In the genomic region with DNA sequence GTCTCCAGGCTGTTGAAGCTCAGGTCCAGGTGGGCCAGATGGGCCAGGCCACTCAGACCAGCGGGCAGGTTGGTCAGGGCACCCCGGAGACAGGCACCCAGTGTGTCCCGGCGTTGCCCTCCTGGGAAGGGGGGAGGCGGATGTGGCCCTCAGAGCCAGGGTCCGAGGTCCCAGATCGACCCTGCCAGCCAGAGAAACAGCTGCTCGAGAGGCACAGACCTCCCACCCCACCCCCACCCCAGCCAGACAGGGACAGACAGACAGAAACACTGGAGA, we compare ENCODE assay signal across 1 cellular context.
TF ChIP-seq lines count a peak whose summit lies in the region.

No MANE protein-coding gene starts in this region.

TF ChIP-seq in HEK293, 187 proteins besides CTCF, POLR2A, EP300 and RAD21 (continued from another document):
- TF ChIP-seq KLF16 (tag by site-specific recombination; IDR thresholded peaks at IDR 0.05): no peak
- no peak for TF ChIP-seq GLIS2 (tag by site-specific recombination; IDR thresholded peaks at IDR 0.05)
- TF ChIP-seq WT1 (tag by site-specific recombination; IDR thresholded peaks at IDR 0.05): no peak
- TF ChIP-seq ZBTB20 (tag by site-specific recombination; IDR thresholded peaks at IDR 0.05): no peak
- TF ChIP-seq ZNF777 (tag by site-specific recombination; IDR thresholded peaks at IDR 0.05; ENCODE audit: borderline replicate concordance): no peak
- TF ChIP-seq ZNF24 (tag by site-specific recombination; IDR thresholded peaks at IDR 0.05): no peak
- TF ChIP-seq GLI4 (tag by site-specific recombination; IDR thresholded peaks at IDR 0.05): no peak
- no peak for TF ChIP-seq YY2 (tag by site-specific recombination; IDR thresholded peaks at IDR 0.05)
- TF ChIP-seq ZNF114 (tag by site-specific recombination; IDR thresholded peaks at IDR 0.05): no peak
- TF ChIP-seq ZNF658 (tag by site-specific recombination; IDR thresholded peaks at IDR 0.05): no peak
- TF ChIP-seq ZNF184 (tag by site-specific recombination; IDR thresholded peaks at IDR 0.05): no peak
- TF ChIP-seq, protein P1, sequence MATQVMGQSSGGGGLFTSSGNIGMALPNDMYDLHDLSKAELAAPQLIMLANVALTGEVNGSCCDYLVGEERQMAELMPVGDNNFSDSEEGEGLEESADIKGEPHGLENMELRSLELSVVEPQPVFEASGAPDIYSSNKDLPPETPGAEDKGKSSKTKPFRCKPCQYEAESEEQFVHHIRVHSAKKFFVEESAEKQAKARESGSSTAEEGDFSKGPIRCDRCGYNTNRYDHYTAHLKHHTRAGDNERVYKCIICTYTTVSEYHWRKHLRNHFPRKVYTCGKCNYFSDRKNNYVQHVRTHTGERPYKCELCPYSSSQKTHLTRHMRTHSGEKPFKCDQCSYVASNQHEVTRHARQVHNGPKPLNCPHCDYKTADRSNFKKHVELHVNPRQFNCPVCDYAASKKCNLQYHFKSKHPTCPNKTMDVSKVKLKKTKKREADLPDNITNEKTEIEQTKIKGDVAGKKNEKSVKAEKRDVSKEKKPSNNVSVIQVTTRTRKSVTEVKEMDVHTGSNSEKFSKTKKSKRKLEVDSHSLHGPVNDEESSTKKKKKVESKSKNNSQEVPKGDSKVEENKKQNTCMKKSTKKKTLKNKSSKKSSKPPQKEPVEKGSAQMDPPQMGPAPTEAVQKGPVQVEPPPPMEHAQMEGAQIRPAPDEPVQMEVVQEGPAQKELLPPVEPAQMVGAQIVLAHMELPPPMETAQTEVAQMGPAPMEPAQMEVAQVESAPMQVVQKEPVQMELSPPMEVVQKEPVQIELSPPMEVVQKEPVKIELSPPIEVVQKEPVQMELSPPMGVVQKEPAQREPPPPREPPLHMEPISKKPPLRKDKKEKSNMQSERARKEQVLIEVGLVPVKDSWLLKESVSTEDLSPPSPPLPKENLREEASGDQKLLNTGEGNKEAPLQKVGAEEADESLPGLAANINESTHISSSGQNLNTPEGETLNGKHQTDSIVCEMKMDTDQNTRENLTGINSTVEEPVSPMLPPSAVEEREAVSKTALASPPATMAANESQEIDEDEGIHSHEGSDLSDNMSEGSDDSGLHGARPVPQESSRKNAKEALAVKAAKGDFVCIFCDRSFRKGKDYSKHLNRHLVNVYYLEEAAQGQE (tag by site-specific recombination; IDR thresholded peaks at IDR 0.05): no peak
- TF ChIP-seq, protein P2, sequence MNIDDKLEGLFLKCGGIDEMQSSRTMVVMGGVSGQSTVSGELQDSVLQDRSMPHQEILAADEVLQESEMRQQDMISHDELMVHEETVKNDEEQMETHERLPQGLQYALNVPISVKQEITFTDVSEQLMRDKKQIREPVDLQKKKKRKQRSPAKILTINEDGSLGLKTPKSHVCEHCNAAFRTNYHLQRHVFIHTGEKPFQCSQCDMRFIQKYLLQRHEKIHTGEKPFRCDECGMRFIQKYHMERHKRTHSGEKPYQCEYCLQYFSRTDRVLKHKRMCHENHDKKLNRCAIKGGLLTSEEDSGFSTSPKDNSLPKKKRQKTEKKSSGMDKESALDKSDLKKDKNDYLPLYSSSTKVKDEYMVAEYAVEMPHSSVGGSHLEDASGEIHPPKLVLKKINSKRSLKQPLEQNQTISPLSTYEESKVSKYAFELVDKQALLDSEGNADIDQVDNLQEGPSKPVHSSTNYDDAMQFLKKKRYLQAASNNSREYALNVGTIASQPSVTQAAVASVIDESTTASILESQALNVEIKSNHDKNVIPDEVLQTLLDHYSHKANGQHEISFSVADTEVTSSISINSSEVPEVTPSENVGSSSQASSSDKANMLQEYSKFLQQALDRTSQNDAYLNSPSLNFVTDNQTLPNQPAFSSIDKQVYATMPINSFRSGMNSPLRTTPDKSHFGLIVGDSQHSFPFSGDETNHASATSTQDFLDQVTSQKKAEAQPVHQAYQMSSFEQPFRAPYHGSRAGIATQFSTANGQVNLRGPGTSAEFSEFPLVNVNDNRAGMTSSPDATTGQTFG (tag by site-specific recombination; IDR thresholded peaks at IDR 0.05; ENCODE audit: borderline replicate concordance): no peak
- TF ChIP-seq, protein P3, sequence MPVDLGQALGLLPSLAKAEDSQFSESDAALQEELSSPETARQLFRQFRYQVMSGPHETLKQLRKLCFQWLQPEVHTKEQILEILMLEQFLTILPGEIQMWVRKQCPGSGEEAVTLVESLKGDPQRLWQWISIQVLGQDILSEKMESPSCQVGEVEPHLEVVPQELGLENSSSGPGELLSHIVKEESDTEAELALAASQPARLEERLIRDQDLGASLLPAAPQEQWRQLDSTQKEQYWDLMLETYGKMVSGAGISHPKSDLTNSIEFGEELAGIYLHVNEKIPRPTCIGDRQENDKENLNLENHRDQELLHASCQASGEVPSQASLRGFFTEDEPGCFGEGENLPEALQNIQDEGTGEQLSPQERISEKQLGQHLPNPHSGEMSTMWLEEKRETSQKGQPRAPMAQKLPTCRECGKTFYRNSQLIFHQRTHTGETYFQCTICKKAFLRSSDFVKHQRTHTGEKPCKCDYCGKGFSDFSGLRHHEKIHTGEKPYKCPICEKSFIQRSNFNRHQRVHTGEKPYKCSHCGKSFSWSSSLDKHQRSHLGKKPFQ (tag by site-specific recombination; IDR thresholded peaks at IDR 0.05): no peak
- TF ChIP-seq, protein P4, sequence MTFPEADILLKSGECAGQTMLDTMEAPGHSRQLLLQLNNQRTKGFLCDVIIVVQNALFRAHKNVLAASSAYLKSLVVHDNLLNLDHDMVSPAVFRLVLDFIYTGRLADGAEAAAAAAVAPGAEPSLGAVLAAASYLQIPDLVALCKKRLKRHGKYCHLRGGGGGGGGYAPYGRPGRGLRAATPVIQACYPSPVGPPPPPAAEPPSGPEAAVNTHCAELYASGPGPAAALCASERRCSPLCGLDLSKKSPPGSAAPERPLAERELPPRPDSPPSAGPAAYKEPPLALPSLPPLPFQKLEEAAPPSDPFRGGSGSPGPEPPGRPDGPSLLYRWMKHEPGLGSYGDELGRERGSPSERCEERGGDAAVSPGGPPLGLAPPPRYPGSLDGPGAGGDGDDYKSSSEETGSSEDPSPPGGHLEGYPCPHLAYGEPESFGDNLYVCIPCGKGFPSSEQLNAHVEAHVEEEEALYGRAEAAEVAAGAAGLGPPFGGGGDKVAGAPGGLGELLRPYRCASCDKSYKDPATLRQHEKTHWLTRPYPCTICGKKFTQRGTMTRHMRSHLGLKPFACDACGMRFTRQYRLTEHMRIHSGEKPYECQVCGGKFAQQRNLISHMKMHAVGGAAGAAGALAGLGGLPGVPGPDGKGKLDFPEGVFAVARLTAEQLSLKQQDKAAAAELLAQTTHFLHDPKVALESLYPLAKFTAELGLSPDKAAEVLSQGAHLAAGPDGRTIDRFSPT (tag by site-specific recombination; IDR thresholded peaks at IDR 0.05): no peak
- TF ChIP-seq ZNF514 (tag by site-specific recombination; IDR thresholded peaks at IDR 0.05): no peak
